In genomic region chr7:6532516-6532915, GRCh38 we compare ENCODE assay signal across 1 cellular context.
TF ChIP-seq lines count a peak whose summit lies in the region.

No MANE protein-coding gene starts in this region.

TF ChIP-seq in H1, 55 proteins besides CTCF, POLR2A, EP300 and RAD21:
- TF ChIP-seq CHD2 (IDR thresholded peaks at IDR 0.05; ENCODE audit: low read length) (no peak), SAP30 (IDR thresholded peaks at IDR 0.05; ENCODE audit: insufficient read depth, insufficient replicate concordance, low read length) (no peak), RNF2 (IDR thresholded peaks at IDR 0.05; ENCODE audit: borderline replicate concordance, low read depth, low read length, missing control alignments, poor library complexity, severe bottlenecking) (no peak), MAX (IDR thresholded peaks at IDR 0.05) (no peak), EGR1 (IDR thresholded peaks at IDR 0.05; ENCODE audit: borderline replicate concordance, low read depth, low read length) (no peak), SP1 (IDR thresholded peaks at IDR 0.05; ENCODE audit: low read depth, low read length) (no peak), HDAC6 (IDR thresholded peaks at IDR 0.05; ENCODE audit: low read depth, low read length) (no peak)
- TF ChIP-seq, protein P1, sequence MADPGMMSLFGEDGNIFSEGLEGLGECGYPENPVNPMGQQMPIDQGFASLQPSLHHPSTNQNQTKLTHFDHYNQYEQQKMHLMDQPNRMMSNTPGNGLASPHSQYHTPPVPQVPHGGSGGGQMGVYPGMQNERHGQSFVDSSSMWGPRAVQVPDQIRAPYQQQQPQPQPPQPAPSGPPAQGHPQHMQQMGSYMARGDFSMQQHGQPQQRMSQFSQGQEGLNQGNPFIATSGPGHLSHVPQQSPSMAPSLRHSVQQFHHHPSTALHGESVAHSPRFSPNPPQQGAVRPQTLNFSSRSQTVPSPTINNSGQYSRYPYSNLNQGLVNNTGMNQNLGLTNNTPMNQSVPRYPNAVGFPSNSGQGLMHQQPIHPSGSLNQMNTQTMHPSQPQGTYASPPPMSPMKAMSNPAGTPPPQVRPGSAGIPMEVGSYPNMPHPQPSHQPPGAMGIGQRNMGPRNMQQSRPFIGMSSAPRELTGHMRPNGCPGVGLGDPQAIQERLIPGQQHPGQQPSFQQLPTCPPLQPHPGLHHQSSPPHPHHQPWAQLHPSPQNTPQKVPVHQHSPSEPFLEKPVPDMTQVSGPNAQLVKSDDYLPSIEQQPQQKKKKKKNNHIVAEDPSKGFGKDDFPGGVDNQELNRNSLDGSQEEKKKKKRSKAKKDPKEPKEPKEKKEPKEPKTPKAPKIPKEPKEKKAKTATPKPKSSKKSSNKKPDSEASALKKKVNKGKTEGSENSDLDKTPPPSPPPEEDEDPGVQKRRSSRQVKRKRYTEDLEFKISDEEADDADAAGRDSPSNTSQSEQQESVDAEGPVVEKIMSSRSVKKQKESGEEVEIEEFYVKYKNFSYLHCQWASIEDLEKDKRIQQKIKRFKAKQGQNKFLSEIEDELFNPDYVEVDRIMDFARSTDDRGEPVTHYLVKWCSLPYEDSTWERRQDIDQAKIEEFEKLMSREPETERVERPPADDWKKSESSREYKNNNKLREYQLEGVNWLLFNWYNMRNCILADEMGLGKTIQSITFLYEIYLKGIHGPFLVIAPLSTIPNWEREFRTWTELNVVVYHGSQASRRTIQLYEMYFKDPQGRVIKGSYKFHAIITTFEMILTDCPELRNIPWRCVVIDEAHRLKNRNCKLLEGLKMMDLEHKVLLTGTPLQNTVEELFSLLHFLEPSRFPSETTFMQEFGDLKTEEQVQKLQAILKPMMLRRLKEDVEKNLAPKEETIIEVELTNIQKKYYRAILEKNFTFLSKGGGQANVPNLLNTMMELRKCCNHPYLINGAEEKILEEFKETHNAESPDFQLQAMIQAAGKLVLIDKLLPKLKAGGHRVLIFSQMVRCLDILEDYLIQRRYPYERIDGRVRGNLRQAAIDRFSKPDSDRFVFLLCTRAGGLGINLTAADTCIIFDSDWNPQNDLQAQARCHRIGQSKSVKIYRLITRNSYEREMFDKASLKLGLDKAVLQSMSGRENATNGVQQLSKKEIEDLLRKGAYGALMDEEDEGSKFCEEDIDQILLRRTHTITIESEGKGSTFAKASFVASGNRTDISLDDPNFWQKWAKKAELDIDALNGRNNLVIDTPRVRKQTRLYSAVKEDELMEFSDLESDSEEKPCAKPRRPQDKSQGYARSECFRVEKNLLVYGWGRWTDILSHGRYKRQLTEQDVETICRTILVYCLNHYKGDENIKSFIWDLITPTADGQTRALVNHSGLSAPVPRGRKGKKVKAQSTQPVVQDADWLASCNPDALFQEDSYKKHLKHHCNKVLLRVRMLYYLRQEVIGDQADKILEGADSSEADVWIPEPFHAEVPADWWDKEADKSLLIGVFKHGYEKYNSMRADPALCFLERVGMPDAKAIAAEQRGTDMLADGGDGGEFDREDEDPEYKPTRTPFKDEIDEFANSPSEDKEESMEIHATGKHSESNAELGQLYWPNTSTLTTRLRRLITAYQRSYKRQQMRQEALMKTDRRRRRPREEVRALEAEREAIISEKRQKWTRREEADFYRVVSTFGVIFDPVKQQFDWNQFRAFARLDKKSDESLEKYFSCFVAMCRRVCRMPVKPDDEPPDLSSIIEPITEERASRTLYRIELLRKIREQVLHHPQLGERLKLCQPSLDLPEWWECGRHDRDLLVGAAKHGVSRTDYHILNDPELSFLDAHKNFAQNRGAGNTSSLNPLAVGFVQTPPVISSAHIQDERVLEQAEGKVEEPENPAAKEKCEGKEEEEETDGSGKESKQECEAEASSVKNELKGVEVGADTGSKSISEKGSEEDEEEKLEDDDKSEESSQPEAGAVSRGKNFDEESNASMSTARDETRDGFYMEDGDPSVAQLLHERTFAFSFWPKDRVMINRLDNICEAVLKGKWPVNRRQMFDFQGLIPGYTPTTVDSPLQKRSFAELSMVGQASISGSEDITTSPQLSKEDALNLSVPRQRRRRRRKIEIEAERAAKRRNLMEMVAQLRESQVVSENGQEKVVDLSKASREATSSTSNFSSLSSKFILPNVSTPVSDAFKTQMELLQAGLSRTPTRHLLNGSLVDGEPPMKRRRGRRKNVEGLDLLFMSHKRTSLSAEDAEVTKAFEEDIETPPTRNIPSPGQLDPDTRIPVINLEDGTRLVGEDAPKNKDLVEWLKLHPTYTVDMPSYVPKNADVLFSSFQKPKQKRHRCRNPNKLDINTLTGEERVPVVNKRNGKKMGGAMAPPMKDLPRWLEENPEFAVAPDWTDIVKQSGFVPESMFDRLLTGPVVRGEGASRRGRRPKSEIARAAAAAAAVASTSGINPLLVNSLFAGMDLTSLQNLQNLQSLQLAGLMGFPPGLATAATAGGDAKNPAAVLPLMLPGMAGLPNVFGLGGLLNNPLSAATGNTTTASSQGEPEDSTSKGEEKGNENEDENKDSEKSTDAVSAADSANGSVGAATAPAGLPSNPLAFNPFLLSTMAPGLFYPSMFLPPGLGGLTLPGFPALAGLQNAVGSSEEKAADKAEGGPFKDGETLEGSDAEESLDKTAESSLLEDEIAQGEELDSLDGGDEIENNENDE (IDR thresholded peaks at IDR 0.05; ENCODE audit: insufficient replicate concordance, low read length): no peak
